ENCODE assay signal across 1 cellular context in genomic region chr1:16155537-16156410, GRCh38.
TF ChIP-seq lines count a peak whose summit lies in the region.

Gene EPHA2, minus strand, starts transcription at chr1:16156069. Its CDS starts 137 bp downstream, at chr1:16155932.

TF ChIP-seq in HepG2, 621 proteins besides CTCF, POLR2A, EP300 and RAD21 (continued from another document and continues in another):
- peak; percentile 66; the same call in 1 of the 2 replicates for TF ChIP-seq MXD4 (CRISPR knock-in tag; IDR thresholded peaks at IDR 0.05)
- TF ChIP-seq TSC22D2 (CRISPR knock-in tag; IDR thresholded peaks at IDR 0.05; ENCODE audit: borderline replicate concordance) = no peak
- TF ChIP-seq IRF2 (CRISPR knock-in tag; IDR thresholded peaks at IDR 0.05) = peak; percentile 62
- peak; percentile 64 for TF ChIP-seq POGK (CRISPR knock-in tag; conservative IDR thresholded peaks at IDR 0.05)
- TF ChIP-seq NCOA1 (CRISPR knock-in tag; IDR thresholded peaks at IDR 0.05) = peak; percentile 50; the same call in 1 of the 2 replicates
- TF ChIP-seq RBM39 (IDR thresholded peaks at IDR 0.05; ENCODE audit: low read depth, low read length, poor library complexity, severe bottlenecking) = no peak
- no peak for TF ChIP-seq NFE2 (CRISPR knock-in tag; IDR thresholded peaks at IDR 0.05)
- TF ChIP-seq JUN (CRISPR knock-in tag; IDR thresholded peaks at IDR 0.05) = no peak; the same call in 1 of the 2 replicates
- peak; percentile 56; the same call in 1 of the 2 replicates for TF ChIP-seq ARID5B (CRISPR knock-in tag; IDR thresholded peaks at IDR 0.05)
- TF ChIP-seq NR0B2 (CRISPR knock-in tag; IDR thresholded peaks at IDR 0.05) = no peak
- no peak for TF ChIP-seq TRIM24 (CRISPR knock-in tag; IDR thresholded peaks at IDR 0.05)
- TF ChIP-seq AGO1 (IDR thresholded peaks at IDR 0.05; ENCODE audit: low read depth, low read length, poor library complexity, severe bottlenecking) = peak; percentile 13
- peak; percentile 75 for TF ChIP-seq ZMYM4 (CRISPR knock-in tag; IDR thresholded peaks at IDR 0.05)
- TF ChIP-seq ZSCAN9 (CRISPR knock-in tag; IDR thresholded peaks at IDR 0.05; ENCODE audit: borderline replicate concordance) = no peak; the same call in 1 of the 2 replicates
- peak; percentile 80 for TF ChIP-seq FOSL2 (CRISPR knock-in tag; IDR thresholded peaks at IDR 0.05)
- TF ChIP-seq ZHX1 (CRISPR knock-in tag; IDR thresholded peaks at IDR 0.05; ENCODE audit: low read depth) = no peak
- peak; percentile 36 for TF ChIP-seq ASH2L (IDR thresholded peaks at IDR 0.05; ENCODE audit: insufficient read length, low read depth, low read length)
- no peak for TF ChIP-seq DNMT1 (CRISPR knock-in tag; IDR thresholded peaks at IDR 0.05)
- TF ChIP-seq ZNF691 (CRISPR knock-in tag; IDR thresholded peaks at IDR 0.05; ENCODE audit: borderline replicate concordance, low read depth) = no peak
- 0 out of 2 replicates have a peak, but pooled peaks have one; percentile 15 for TF ChIP-seq MIER2 (CRISPR knock-in tag; IDR thresholded peaks at IDR 0.05)
- no peak; the same call in 1 of the 2 replicates for TF ChIP-seq ZNF263 (CRISPR knock-in tag; IDR thresholded peaks at IDR 0.05)
- no peak for TF ChIP-seq ONECUT2 (CRISPR knock-in tag; IDR thresholded peaks at IDR 0.05)
- peak; percentile 26; the same call in 1 of the 2 replicates for TF ChIP-seq TFDP2 (CRISPR knock-in tag; IDR thresholded peaks at IDR 0.05)
- 0 out of 2 replicates have a peak, but pooled peaks have one; percentile 67 for TF ChIP-seq ZSCAN5A (CRISPR knock-in tag; IDR thresholded peaks at IDR 0.05; ENCODE audit: borderline replicate concordance)
- TF ChIP-seq ATF7-NPFF (CRISPR knock-in tag; IDR thresholded peaks at IDR 0.05; ENCODE audit: low read depth) = peak; percentile 87
- TF ChIP-seq ZNF580 (CRISPR knock-in tag; IDR thresholded peaks at IDR 0.05; ENCODE audit: borderline replicate concordance, low read depth) = peak; percentile 58; the same call in 1 of the 2 replicates
- TF ChIP-seq TBX2 (CRISPR knock-in tag; IDR thresholded peaks at IDR 0.05; ENCODE audit: borderline replicate concordance) = peak; percentile 43; the same call in 1 of the 2 replicates
- no peak for TF ChIP-seq HHEX (CRISPR knock-in tag; IDR thresholded peaks at IDR 0.05)
- no peak for TF ChIP-seq PAF1 (CRISPR knock-in tag; IDR thresholded peaks at IDR 0.05)
- TF ChIP-seq RXRA (CRISPR knock-in tag; IDR thresholded peaks at IDR 0.05) = 0 out of 2 replicates have a peak, but pooled peaks have one; percentile 17
- no peak for TF ChIP-seq ZNF550 (CRISPR knock-in tag; IDR thresholded peaks at IDR 0.05; ENCODE audit: borderline replicate concordance)
- TF ChIP-seq POLR2AphosphoS2 (IDR thresholded peaks at IDR 0.05; ENCODE audit: low read depth, low read length) = peak; percentile 75; the same call in 1 of the 2 replicates
- TF ChIP-seq MIXL1 (CRISPR knock-in tag; IDR thresholded peaks at IDR 0.05) = peak; percentile 58; the same call in 1 of the 2 replicates
- no peak; the same call in none of the 2 replicates for TF ChIP-seq KLF9 (CRISPR knock-in tag; IDR thresholded peaks at IDR 0.05; ENCODE audit: low read depth)
- TF ChIP-seq NONO (IDR thresholded peaks at IDR 0.05) = no peak
- TF ChIP-seq NONO (CRISPR knock-in tag; conservative IDR thresholded peaks at IDR 0.05) = 0 out of 2 replicates have a peak, but pooled peaks have one; percentile 32
- TF ChIP-seq ZNF253 (CRISPR knock-in tag; IDR thresholded peaks at IDR 0.05; ENCODE audit: borderline replicate concordance) = peak; percentile 55; the same call in 1 of the 2 replicates
- TF ChIP-seq ARID4A (CRISPR knock-in tag; IDR thresholded peaks at IDR 0.05; ENCODE audit: borderline replicate concordance) = peak; percentile 77
- TF ChIP-seq RXRB (CRISPR knock-in tag; IDR thresholded peaks at IDR 0.05; ENCODE audit: borderline replicate concordance) = peak; percentile 68
- peak; percentile 45; the same call in 1 of the 2 replicates for TF ChIP-seq ZNF792 (CRISPR knock-in tag; IDR thresholded peaks at IDR 0.05)
- TF ChIP-seq ZNF563 (CRISPR knock-in tag; IDR thresholded peaks at IDR 0.05) = peak; percentile 79; the same call in 1 of the 2 replicates
- TF ChIP-seq PHF20 (CRISPR knock-in tag; IDR thresholded peaks at IDR 0.05) = no peak
- TF ChIP-seq FOXA3 (CRISPR knock-in tag; IDR thresholded peaks at IDR 0.05) = peak; percentile 52; the same call in 1 of the 2 replicates
- no peak for TF ChIP-seq MBD4 (IDR thresholded peaks at IDR 0.05; ENCODE audit: borderline replicate concordance, low read length)
- no peak for TF ChIP-seq CENPBD1 (CRISPR knock-in tag; IDR thresholded peaks at IDR 0.05; ENCODE audit: borderline replicate concordance, low read depth)
- peak; percentile 38; the same call in 1 of the 2 replicates for TF ChIP-seq ISL2 (CRISPR knock-in tag; IDR thresholded peaks at IDR 0.05)
- TF ChIP-seq NR3C1 (CRISPR knock-in tag; IDR thresholded peaks at IDR 0.05) = no peak
- peak; percentile 76; the same call in 1 of the 2 replicates for TF ChIP-seq SAFB2 (CRISPR knock-in tag; IDR thresholded peaks at IDR 0.05; ENCODE audit: borderline replicate concordance, low read depth)
- TF ChIP-seq GFI1 (CRISPR knock-in tag; IDR thresholded peaks at IDR 0.05; ENCODE audit: borderline replicate concordance) = no peak
